ENCODE assay signal across 1 cellular context in the genomic region with DNA sequence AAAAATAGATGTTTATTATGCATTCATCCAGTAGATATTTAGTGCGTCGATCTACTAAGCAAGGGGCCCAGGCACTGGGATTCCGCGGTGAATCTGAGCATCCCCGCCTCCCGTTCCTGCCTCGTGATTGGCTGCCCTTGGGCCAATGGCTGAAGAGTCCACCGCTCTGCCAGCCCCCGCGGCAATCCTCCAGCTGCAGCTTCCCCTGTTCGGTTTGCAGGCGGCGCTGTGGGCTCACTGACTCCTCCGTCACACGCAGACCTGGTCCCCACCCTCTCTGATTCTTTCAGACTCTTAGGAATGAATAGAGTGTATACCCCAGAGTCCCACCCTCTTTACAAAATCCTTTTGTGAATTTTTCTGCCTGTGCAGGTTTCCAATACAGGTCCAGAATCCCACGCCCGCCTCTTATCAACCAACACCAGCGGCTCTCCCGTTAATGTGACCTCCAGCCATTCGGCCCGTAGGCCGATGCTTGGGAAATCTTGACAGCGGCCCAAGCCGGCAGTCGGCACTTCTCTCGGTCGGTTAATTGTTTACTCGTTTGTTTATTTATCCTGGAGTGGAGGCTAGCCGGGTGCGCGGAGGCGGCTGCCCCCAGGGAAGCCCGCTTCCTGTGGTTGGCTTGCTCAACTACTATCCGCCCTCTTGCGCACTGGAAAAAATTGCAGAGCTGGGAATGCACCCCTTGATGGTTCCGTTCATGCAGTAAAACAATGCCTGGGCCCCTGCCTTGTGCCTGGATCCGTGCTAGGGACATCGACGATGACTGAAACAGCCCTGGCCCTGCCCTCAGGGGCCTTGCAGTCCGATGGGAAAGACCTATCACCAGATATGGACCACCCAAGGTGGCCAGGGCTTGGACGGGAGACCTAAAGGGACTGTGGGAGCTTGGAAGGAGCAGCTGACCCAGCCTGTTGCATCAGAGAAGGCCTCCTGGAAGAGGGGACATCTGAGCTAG.
TF ChIP-seq lines count a peak whose summit lies in the region.

No MANE protein-coding gene starts in this region.

TF ChIP-seq in HepG2, 621 proteins besides CTCF, POLR2A, EP300 and RAD21 (continued from another document and continues in another):
- TF ChIP-seq ZNF570 (CRISPR knock-in tag; IDR thresholded peaks at IDR 0.05; ENCODE audit: borderline replicate concordance) = no peak
- TF ChIP-seq, protein P1, sequence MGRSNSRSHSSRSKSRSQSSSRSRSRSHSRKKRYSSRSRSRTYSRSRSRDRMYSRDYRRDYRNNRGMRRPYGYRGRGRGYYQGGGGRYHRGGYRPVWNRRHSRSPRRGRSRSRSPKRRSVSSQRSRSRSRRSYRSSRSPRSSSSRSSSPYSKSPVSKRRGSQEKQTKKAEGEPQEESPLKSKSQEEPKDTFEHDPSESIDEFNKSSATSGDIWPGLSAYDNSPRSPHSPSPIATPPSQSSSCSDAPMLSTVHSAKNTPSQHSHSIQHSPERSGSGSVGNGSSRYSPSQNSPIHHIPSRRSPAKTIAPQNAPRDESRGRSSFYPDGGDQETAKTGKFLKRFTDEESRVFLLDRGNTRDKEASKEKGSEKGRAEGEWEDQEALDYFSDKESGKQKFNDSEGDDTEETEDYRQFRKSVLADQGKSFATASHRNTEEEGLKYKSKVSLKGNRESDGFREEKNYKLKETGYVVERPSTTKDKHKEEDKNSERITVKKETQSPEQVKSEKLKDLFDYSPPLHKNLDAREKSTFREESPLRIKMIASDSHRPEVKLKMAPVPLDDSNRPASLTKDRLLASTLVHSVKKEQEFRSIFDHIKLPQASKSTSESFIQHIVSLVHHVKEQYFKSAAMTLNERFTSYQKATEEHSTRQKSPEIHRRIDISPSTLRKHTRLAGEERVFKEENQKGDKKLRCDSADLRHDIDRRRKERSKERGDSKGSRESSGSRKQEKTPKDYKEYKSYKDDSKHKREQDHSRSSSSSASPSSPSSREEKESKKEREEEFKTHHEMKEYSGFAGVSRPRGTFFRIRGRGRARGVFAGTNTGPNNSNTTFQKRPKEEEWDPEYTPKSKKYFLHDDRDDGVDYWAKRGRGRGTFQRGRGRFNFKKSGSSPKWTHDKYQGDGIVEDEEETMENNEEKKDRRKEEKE (IDR thresholded peaks at IDR 0.05) = no peak
- TF ChIP-seq ZNF234 (CRISPR knock-in tag; conservative IDR thresholded peaks at IDR 0.05) = no peak
- TF ChIP-seq ZNF674 (CRISPR knock-in tag; IDR thresholded peaks at IDR 0.05; ENCODE audit: low read depth) = no peak
- TF ChIP-seq, protein P2, sequence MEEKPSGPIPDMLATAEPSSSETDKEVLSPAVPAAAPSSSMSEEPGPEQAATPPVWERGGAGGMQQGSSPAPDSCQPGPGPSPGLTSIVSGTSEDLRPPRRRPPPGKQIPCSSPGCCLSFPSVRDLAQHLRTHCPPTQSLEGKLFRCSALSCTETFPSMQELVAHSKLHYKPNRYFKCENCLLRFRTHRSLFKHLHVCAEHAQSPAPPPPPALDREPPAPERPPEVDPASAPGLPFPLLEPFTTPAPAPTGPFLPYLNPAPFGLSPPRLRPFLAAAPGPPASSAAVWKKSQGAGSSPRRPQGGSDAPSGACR (CRISPR knock-in tag; IDR thresholded peaks at IDR 0.05) = 0 out of 2 replicates have a peak, but pooled peaks have one; percentile 47
- TF ChIP-seq FOSL1 (CRISPR knock-in tag; IDR thresholded peaks at IDR 0.05; ENCODE audit: borderline replicate concordance) = no peak
- TF ChIP-seq ZNF75D (CRISPR knock-in tag; IDR thresholded peaks at IDR 0.05; ENCODE audit: borderline replicate concordance) = no peak
- TF ChIP-seq ZBTB20 (CRISPR knock-in tag; IDR thresholded peaks at IDR 0.05; ENCODE audit: borderline replicate concordance, low read depth) = peak; percentile 51; the same call in 1 of the 2 replicates
- TF ChIP-seq, protein P3, sequence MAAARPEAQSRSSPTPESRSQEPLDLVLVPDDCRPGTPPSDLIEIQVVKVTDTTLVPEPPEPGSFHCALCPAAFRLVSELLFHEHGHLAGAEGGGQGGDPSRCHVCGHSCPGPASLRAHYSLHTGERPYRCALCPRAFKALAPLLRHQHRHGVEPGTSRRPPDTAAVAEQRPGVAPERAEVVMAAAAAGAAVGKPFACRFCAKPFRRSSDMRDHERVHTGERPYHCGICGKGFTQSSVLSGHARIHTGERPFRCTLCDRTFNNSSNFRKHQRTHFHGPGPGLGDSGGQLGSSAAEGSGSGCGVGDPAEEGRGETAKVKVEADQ (CRISPR knock-in tag; IDR thresholded peaks at IDR 0.05; ENCODE audit: borderline replicate concordance) = no peak
- 0 out of 2 replicates have a peak, but pooled peaks have one; percentile 37 for TF ChIP-seq ZNF205 (CRISPR knock-in tag; IDR thresholded peaks at IDR 0.05)
- TF ChIP-seq ZNF3 (CRISPR knock-in tag; IDR thresholded peaks at IDR 0.05) = no peak
- TF ChIP-seq, protein P4, sequence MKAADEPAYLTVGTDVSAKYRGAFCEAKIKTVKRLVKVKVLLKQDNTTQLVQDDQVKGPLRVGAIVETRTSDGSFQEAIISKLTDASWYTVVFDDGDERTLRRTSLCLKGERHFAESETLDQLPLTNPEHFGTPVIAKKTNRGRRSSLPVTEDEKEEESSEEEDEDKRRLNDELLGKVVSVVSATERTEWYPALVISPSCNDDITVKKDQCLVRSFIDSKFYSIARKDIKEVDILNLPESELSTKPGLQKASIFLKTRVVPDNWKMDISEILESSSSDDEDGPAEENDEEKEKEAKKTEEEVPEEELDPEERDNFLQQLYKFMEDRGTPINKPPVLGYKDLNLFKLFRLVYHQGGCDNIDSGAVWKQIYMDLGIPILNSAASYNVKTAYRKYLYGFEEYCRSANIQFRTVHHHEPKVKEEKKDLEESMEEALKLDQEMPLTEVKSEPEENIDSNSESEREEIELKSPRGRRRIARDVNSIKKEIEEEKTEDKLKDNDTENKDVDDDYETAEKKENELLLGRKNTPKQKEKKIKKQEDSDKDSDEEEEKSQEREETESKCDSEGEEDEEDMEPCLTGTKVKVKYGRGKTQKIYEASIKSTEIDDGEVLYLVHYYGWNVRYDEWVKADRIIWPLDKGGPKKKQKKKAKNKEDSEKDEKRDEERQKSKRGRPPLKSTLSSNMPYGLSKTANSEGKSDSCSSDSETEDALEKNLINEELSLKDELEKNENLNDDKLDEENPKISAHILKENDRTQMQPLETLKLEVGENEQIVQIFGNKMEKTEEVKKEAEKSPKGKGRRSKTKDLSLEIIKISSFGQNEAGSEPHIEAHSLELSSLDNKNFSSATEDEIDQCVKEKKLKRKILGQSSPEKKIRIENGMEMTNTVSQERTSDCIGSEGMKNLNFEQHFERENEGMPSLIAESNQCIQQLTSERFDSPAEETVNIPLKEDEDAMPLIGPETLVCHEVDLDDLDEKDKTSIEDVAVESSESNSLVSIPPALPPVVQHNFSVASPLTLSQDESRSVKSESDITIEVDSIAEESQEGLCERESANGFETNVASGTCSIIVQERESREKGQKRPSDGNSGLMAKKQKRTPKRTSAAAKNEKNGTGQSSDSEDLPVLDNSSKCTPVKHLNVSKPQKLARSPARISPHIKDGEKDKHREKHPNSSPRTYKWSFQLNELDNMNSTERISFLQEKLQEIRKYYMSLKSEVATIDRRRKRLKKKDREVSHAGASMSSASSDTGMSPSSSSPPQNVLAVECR (CRISPR knock-in tag; IDR thresholded peaks at IDR 0.05; ENCODE audit: borderline replicate concordance) = peak; percentile 86; the same call in 1 of the 2 replicates
- TF ChIP-seq, protein P5, sequence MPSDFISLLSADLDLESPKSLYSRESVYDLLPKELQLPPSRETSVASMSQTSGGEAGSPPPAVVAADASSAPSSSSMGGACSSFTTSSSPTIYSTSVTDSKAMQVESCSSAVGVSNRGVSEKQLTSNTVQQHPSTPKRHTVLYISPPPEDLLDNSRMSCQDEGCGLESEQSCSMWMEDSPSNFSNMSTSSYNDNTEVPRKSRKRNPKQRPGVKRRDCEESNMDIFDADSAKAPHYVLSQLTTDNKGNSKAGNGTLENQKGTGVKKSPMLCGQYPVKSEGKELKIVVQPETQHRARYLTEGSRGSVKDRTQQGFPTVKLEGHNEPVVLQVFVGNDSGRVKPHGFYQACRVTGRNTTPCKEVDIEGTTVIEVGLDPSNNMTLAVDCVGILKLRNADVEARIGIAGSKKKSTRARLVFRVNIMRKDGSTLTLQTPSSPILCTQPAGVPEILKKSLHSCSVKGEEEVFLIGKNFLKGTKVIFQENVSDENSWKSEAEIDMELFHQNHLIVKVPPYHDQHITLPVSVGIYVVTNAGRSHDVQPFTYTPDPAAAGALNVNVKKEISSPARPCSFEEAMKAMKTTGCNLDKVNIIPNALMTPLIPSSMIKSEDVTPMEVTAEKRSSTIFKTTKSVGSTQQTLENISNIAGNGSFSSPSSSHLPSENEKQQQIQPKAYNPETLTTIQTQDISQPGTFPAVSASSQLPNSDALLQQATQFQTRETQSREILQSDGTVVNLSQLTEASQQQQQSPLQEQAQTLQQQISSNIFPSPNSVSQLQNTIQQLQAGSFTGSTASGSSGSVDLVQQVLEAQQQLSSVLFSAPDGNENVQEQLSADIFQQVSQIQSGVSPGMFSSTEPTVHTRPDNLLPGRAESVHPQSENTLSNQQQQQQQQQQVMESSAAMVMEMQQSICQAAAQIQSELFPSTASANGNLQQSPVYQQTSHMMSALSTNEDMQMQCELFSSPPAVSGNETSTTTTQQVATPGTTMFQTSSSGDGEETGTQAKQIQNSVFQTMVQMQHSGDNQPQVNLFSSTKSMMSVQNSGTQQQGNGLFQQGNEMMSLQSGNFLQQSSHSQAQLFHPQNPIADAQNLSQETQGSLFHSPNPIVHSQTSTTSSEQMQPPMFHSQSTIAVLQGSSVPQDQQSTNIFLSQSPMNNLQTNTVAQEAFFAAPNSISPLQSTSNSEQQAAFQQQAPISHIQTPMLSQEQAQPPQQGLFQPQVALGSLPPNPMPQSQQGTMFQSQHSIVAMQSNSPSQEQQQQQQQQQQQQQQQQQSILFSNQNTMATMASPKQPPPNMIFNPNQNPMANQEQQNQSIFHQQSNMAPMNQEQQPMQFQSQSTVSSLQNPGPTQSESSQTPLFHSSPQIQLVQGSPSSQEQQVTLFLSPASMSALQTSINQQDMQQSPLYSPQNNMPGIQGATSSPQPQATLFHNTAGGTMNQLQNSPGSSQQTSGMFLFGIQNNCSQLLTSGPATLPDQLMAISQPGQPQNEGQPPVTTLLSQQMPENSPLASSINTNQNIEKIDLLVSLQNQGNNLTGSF (CRISPR knock-in tag; IDR thresholded peaks at IDR 0.05) = no peak
- no peak for TF ChIP-seq ZNF549 (CRISPR knock-in tag; IDR thresholded peaks at IDR 0.05)
- TF ChIP-seq MIER2 (CRISPR knock-in tag; IDR thresholded peaks at IDR 0.05) = no peak
- TF ChIP-seq, protein P6, sequence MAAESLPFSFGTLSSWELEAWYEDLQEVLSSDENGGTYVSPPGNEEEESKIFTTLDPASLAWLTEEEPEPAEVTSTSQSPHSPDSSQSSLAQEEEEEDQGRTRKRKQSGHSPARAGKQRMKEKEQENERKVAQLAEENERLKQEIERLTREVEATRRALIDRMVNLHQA (CRISPR knock-in tag; IDR thresholded peaks at IDR 0.05) = no peak
- peak; percentile 74; the same call in 1 of the 2 replicates for TF ChIP-seq GZF1 (CRISPR knock-in tag; IDR thresholded peaks at IDR 0.05)
- no peak for TF ChIP-seq ZNF260 (CRISPR knock-in tag; IDR thresholded peaks at IDR 0.05; ENCODE audit: borderline replicate concordance, low read depth)
- no peak for TF ChIP-seq MBD4 (IDR thresholded peaks at IDR 0.05; ENCODE audit: borderline replicate concordance, low read length)
- 0 out of 2 replicates have a peak, but pooled peaks have one; percentile 17 for TF ChIP-seq POGZ (CRISPR knock-in tag; IDR thresholded peaks at IDR 0.05)
- TF ChIP-seq NR3C1 (CRISPR knock-in tag; IDR thresholded peaks at IDR 0.05) = no peak
- TF ChIP-seq ZNF10 (CRISPR knock-in tag; IDR thresholded peaks at IDR 0.05; ENCODE audit: borderline replicate concordance, low read depth) = no peak
- no peak for TF ChIP-seq NR2F1 (CRISPR knock-in tag; IDR thresholded peaks at IDR 0.05)
- TF ChIP-seq, protein P7, sequence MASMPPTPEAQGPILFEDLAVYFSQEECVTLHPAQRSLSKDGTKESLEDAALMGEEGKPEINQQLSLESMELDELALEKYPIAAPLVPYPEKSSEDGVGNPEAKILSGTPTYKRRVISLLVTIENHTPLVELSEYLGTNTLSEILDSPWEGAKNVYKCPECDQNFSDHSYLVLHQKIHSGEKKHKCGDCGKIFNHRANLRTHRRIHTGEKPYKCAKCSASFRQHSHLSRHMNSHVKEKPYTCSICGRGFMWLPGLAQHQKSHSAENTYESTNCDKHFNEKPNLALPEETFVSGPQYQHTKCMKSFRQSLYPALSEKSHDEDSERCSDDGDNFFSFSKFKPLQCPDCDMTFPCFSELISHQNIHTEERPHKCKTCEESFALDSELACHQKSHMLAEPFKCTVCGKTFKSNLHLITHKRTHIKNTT (CRISPR knock-in tag; IDR thresholded peaks at IDR 0.05) = no peak
- peak; percentile 47; the same call in 1 of the 2 replicates for TF ChIP-seq ZNF777 (CRISPR knock-in tag; IDR thresholded peaks at IDR 0.05)
- no peak for TF ChIP-seq ZNF441 (CRISPR knock-in tag; IDR thresholded peaks at IDR 0.05; ENCODE audit: borderline replicate concordance)
- TF ChIP-seq ZNF264 (CRISPR knock-in tag; IDR thresholded peaks at IDR 0.05) = no peak; the same call in 1 of the 2 replicates
- TF ChIP-seq, protein P8, sequence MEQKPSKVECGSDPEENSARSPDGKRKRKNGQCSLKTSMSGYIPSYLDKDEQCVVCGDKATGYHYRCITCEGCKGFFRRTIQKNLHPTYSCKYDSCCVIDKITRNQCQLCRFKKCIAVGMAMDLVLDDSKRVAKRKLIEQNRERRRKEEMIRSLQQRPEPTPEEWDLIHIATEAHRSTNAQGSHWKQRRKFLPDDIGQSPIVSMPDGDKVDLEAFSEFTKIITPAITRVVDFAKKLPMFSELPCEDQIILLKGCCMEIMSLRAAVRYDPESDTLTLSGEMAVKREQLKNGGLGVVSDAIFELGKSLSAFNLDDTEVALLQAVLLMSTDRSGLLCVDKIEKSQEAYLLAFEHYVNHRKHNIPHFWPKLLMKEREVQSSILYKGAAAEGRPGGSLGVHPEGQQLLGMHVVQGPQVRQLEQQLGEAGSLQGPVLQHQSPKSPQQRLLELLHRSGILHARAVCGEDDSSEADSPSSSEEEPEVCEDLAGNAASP (CRISPR knock-in tag; IDR thresholded peaks at IDR 0.05; ENCODE audit: borderline replicate concordance) = no peak
- TF ChIP-seq PAX8 (CRISPR knock-in tag; IDR thresholded peaks at IDR 0.05; ENCODE audit: borderline replicate concordance) = no peak
- TF ChIP-seq ZNF382 (CRISPR knock-in tag; IDR thresholded peaks at IDR 0.05; ENCODE audit: borderline replicate concordance) = no peak
- TF ChIP-seq, protein P9, sequence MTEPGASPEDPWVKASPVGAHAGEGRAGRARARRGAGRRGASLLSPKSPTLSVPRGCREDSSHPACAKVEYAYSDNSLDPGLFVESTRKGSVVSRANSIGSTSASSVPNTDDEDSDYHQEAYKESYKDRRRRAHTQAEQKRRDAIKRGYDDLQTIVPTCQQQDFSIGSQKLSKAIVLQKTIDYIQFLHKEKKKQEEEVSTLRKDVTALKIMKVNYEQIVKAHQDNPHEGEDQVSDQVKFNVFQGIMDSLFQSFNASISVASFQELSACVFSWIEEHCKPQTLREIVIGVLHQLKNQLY (CRISPR knock-in tag; IDR thresholded peaks at IDR 0.05) = 0 out of 2 replicates have a peak, but pooled peaks have one; percentile 30
- TF ChIP-seq ZFP62 (CRISPR knock-in tag; IDR thresholded peaks at IDR 0.05) = no peak
- TF ChIP-seq RFX5 (IDR thresholded peaks at IDR 0.05; ENCODE audit: low read depth, low read length) = no peak
- TF ChIP-seq FOXA1 (IDR thresholded peaks at IDR 0.05) = no peak
- TF ChIP-seq FOXA1 (CRISPR knock-in tag; IDR thresholded peaks at IDR 0.05) = 0 out of 2 replicates have a peak, but pooled peaks have one; percentile 15
- TF ChIP-seq CHD4 (IDR thresholded peaks at IDR 0.05; ENCODE audit: borderline replicate concordance, low read length) = peak; percentile 74; the same call in 1 of the 2 replicates
- TF ChIP-seq FOXA3 (CRISPR knock-in tag; IDR thresholded peaks at IDR 0.05) = peak; percentile 28; the same call in 1 of the 2 replicates
- TF ChIP-seq ZSCAN25 (CRISPR knock-in tag; IDR thresholded peaks at IDR 0.05) = no peak
